In genomic region chr1:40339420-40340323, GRCh38 we compare ENCODE assay signal across 10 cellular contexts. TPM values are rescaled to one million over a fixed set of nuclear protein-coding genes. Genes with fewer than 3 reads are reported as not detected.
DNase-seq lines count a peak whose midpoint lies in the region; ATAC-seq and TF ChIP-seq lines count a peak whose summit lies in the region.
"Had no signal": no experiment of that assay in that cellular context is flagged by ENCODE, and none has a peak within 500 bp of the region (broad histone marks: within the 10 kb centered on the region; RNA-seq: fewer than 3 reads in every experiment).

No MANE protein-coding gene starts in this region.

- H3K9me3 Mint-ChIP-seq in CD4-positive, alpha-beta T cell, result no peaks in the 10 kb centered on the region
- H3K9me3 Mint-ChIP-seq: type B pancreatic cell had no signal

- intact Hi-C loops in CD4-positive, alpha-beta T cell (cut with DNase I, micrococcal nuclease), result loop anchor here (2.0 to 5.0 kb wide), 5 partner anchors 57 to 523 kb away; no protein-coding TSS in a partner anchor

- H3K36me3 Mint-ChIP-seq in CD4-positive, alpha-beta T cell (ENCODE audit: low read depth), result no peaks in the 10 kb centered on the region
- H3K36me3 Mint-ChIP-seq: type B pancreatic cell had no signal

- H2AFZ ChIP-seq in hepatocyte, result no peak overlapping the region

- DNase-seq in NCI-H1417 (lab: John Stamatoyannopoulos, UW) (peak in 2 of 3 experiments; percentile 24 to 49), NCI-H1417 treated with DMSO at 0.1 percent for 48 hours (lab: John Stamatoyannopoulos, UW) (no peak), NCI-H69 (lab: John Stamatoyannopoulos, UW) (peak; percentile 62), hepatocyte (ENCODE audit: low spot score) (no peak), A172 (ENCODE audit: low spot score) (no peak)
- DNase-seq in CD4-positive, alpha-beta T cell, result no peak

- H4K20me1 ChIP-seq in hepatocyte (ENCODE audit: insufficient read depth, poor library complexity, severe bottlenecking), result no peaks in the 10 kb centered on the region

- no peak overlapping the region for H3K27ac ChIP-seq in CD4-positive, alpha-beta T cell (ENCODE audit: low read depth, low read length)
- no peak overlapping the region for H3K27ac ChIP-seq in hepatocyte
- H3K27ac ChIP-seq: brain microvascular endothelial cell had no signal

- no peaks in the 10 kb centered on the region for H3K27me3 Mint-ChIP-seq in CD4-positive, alpha-beta T cell

- H3K27me3 ChIP-seq in CD4-positive, alpha-beta T cell (ENCODE audit: control insufficient read depth, insufficient read depth, low read length), result no peaks in the 10 kb centered on the region
- no peaks in the 10 kb centered on the region for H3K27me3 ChIP-seq in hepatocyte
- H3K27me3 ChIP-seq: brain microvascular endothelial cell had no signal

- H3K79me2 ChIP-seq in hepatocyte, result no peaks in the 10 kb centered on the region

- peaks cover 3% of the 10 kb centered on the region for H3K4me1 ChIP-seq in hepatocyte (ENCODE audit: insufficient read depth)

- peak overlapping the region; percentile 21 for H3K4me3 Mint-ChIP-seq in CD4-positive, alpha-beta T cell
- H3K4me3 Mint-ChIP-seq: type B pancreatic cell had no signal

- peaks cover 52% of the 10 kb centered on the region for H3K4me1 Mint-ChIP-seq in CD4-positive, alpha-beta T cell (ENCODE audit: low read depth)

- H3K36me3 ChIP-seq in hepatocyte (replicated peaks; ENCODE audit: insufficient read depth, low read depth), result no peaks in the 10 kb centered on the region
- H3K36me3 ChIP-seq: brain microvascular endothelial cell had no signal

- H3K27ac Mint-ChIP-seq in CD4-positive, alpha-beta T cell, result peak overlapping the region; percentile 11
- H3K27ac Mint-ChIP-seq: type B pancreatic cell had no signal

- ATAC-seq in CD4-positive, alpha-beta T cell (ENCODE audit: poor library complexity), result no peak
- ATAC-seq in esophagus mucosa, result peak; percentile 69
- ATAC-seq in GM19351 (IDR thresholded peaks at IDR 0.05; ENCODE audit: unreplicated experiment), result no peak

- no peak overlapping the region for H3K4me3 ChIP-seq in hepatocyte

- WGBS in hepatocyte (ENCODE audit: low lambda C conversion rate, missing lambda C conversion rate), result 70% methylated on average over 6 of the region's 6 CpGs

- no peaks in the 10 kb centered on the region for H3K9me3 ChIP-seq in CD4-positive, alpha-beta T cell (ENCODE audit: control insufficient read depth, low read length)
- no peaks in the 10 kb centered on the region for H3K9me3 ChIP-seq in hepatocyte (ENCODE audit: low read depth)

- no peaks in the 10 kb centered on the region for H3K9me2 ChIP-seq in hepatocyte (replicated peaks; ENCODE audit: insufficient read depth)

- no peak overlapping the region for H3K4me2 ChIP-seq in hepatocyte

- CTCF ChIA-PET in CD4-positive, alpha-beta T cell (lab: Charles Lee), result interaction anchor here (0.6 to 3.8 kb wide), 42 partner anchors 10 to 438 kb away, joined by 3 to 55 read pairs (median 5); partner anchors contain the start of genes COL9A2, MYCL, PPT1 and SMAP2

- POLR2A ChIA-PET in CD4-positive, alpha-beta T cell (lab: Charles Lee), result interaction anchor here (0.6 to 5.1 kb wide), 11 partner anchors 33 to 279 kb away, joined by 3 to 33 read pairs (median 6); partner anchors contain the start of gene SMAP2

- TF ChIP-seq CTCF in CD4-positive, alpha-beta T cell (IDR thresholded peaks at IDR 0.05), result no peak
- no peak for TF ChIP-seq CTCF in hepatocyte (IDR thresholded peaks at IDR 0.05; ENCODE audit: poor library complexity)

RNA-seq across cellular contexts. Expression of gene COL9A2, which starts 22.6 kb away (rescaled TPM):
- total RNA-seq in CD4-positive, alpha-beta T cell, result 1 to 10 TPM; 2.4 to 3.0 TPM
- total RNA-seq in esophagus mucosa (0.64 TPM), hepatocyte (13.3 and 20.6 TPM in 2 replicates)
- 24.9 and 33.5 TPM in 2 replicates for polyA plus RNA-seq in hepatocyte
- 0.67 and 0.90 TPM in 2 replicates for total RNA-seq in A172 (2014; rRNA removed; shearing (Covaris generic))

RNA-seq across cellular contexts. Expression of gene SMAP2, which starts 33.9 kb away (rescaled TPM):
- 100 to 1,000 TPM; 214 to 216 TPM for total RNA-seq in CD4-positive, alpha-beta T cell
- total RNA-seq in esophagus mucosa, result 17.9 TPM
- 23.1 and 23.9 TPM in 2 replicates for total RNA-seq in hepatocyte
- 22.9 and 25.0 TPM in 2 replicates for polyA plus RNA-seq in hepatocyte
- 10.3 and 11.9 TPM in 2 replicates for total RNA-seq in A172 (2014; rRNA removed; shearing (Covaris generic))

Comparison
In these comparisons a context has a peak if more than half of its experiments do, and no peak if none do; other contexts are left out.
1. DNase-seq: peak in NCI-H1417 (2 of 3) and NCI-H69 (single experiment); none in NCI-H1417 treated with DMSO at 0.1 percent for 48 hours (single experiment), CD4-positive, alpha-beta T cell (0 of 10), hepatocyte (single experiment) and A172 (single experiment).